Comparison of ENCODE assay signal across 17 cellular contexts in the genomic region with DNA sequence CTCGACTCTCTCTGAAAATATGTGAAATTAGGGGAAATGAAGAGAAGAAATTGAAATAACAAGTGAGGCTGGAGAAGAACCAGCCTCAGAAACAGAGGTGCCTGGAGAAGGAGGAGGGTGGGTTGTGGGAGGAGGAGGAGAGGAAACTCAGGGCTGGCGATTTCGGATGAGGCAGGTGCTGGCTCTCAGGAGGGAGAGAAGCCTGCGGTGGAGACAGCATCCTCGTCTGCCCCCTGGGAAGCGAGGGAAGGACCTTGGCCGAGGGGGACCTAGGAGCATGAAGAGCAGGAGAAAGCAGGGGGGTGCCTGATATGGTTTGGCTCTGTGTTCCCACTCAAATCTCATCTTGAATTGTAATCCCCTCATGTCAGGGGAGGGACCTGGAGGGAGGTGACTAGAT.
A peak's percentile ranks its signal among the peaks of the same experiment; 100 is the strongest.
DNase-seq lines count a peak whose midpoint lies in the region; ATAC-seq and TF ChIP-seq lines count a peak whose summit lies in the region.
"Had no signal": no experiment of that assay in that cellular context is flagged by ENCODE, and none has a peak within 500 bp of the region (broad histone marks: within the 10 kb centered on the region; RNA-seq: fewer than 3 reads in every experiment).

No MANE protein-coding gene starts in this region.

- H3K9me3 ChIP-seq in upper lobe of right lung (no peaks in the 10 kb centered on the region), Peyer's patch (no peaks in the 10 kb centered on the region), SK-N-SH (no peaks in the 10 kb centered on the region)

- intact Hi-C loops in upper lobe of right lung (cut with DNase I) = no loop called here

- TF ChIP-seq RAD21 in SK-N-SH (IDR thresholded peaks at IDR 0.05; ENCODE audit: low read length) = no peak

- POLR2A ChIA-PET in SK-N-SH (lab: Yijun Ruan, JAX) = no interaction called here

- no peak for ATAC-seq in activated naive CD8-positive, alpha-beta T cell treated with anti-CD3 and anti-CD28 coated beads, Interleukin-2, amount 50 U/mL, for 24 hours
- no peak for ATAC-seq in activated CD8-positive, alpha-beta memory T cell treated with anti-CD3 and anti-CD28 coated beads, Interleukin-2, amount 10 ng/mL, durations not matched to agents 7 days and 5 days
- no peak for ATAC-seq in upper lobe of right lung

- H2AFZ ChIP-seq in SK-N-SH (ENCODE audit: low read depth) = no peak overlapping the region
- H2AFZ ChIP-seq: PC-9 had no signal

- WGBS in SK-N-SH (ENCODE audit: low lambda C conversion rate) = 61% methylated on average over 7 of the region's 7 CpGs

- peaks cover 33% of the 10 kb centered on the region for H3K4me1 Mint-ChIP-seq in activated naive CD8-positive, alpha-beta T cell treated with anti-CD3 and anti-CD28 coated beads, Interleukin-2, amount 50 U/mL, for 24 hours
- H3K4me1 Mint-ChIP-seq in activated naive CD8-positive, alpha-beta T cell treated with anti-CD3 and anti-CD28 coated beads for 36 hours = peaks cover 29% of the 10 kb centered on the region
- H3K4me1 Mint-ChIP-seq in activated CD8-positive, alpha-beta memory T cell treated with anti-CD3 and anti-CD28 coated beads, Interleukin-2, amount 10 ng/mL, durations not matched to agents 7 days and 5 days = peaks cover 33% of the 10 kb centered on the region

- H3K27me3 Mint-ChIP-seq in activated naive CD8-positive, alpha-beta T cell treated with anti-CD3 and anti-CD28 coated beads, Interleukin-2, amount 50 U/mL, for 24 hours = peaks cover 9% of the 10 kb centered on the region
- H3K27me3 Mint-ChIP-seq in activated naive CD8-positive, alpha-beta T cell treated with anti-CD3 and anti-CD28 coated beads for 36 hours = peaks cover 11% of the 10 kb centered on the region
- peaks cover 41% of the 10 kb centered on the region for H3K27me3 Mint-ChIP-seq in activated CD8-positive, alpha-beta memory T cell treated with anti-CD3 and anti-CD28 coated beads, Interleukin-2, amount 10 ng/mL, durations not matched to agents 7 days and 5 days

- CTCF ChIA-PET in activated CD8-positive, alpha-beta memory T cell treated with anti-CD3 and anti-CD28 coated beads, Interleukin-2, amount 10 ng/mL, durations not matched to agents 7 days and 5 days (lab: Charles Lee) = no interaction called here
- CTCF ChIA-PET in SK-N-SH (lab: Yijun Ruan, JAX) = interaction anchor here (1.3 kb wide), 1 partner anchor 151 kb away, joined by 5 read pairs; no protein-coding TSS in a partner anchor

- H3K4me2 ChIP-seq in SK-N-SH = no peak overlapping the region
- H3K4me2 ChIP-seq: PC-9 had no signal

- no peak for TF ChIP-seq POLR2A in Peyer's patch (IDR thresholded peaks at IDR 0.05)

- peak overlapping the region; percentile 31 for H3K27ac Mint-ChIP-seq in activated naive CD8-positive, alpha-beta T cell treated with anti-CD3 and anti-CD28 coated beads, Interleukin-2, amount 50 U/mL, for 24 hours
- H3K27ac Mint-ChIP-seq in activated naive CD8-positive, alpha-beta T cell treated with anti-CD3 and anti-CD28 coated beads for 36 hours = no peak overlapping the region
- H3K27ac Mint-ChIP-seq in activated CD8-positive, alpha-beta memory T cell treated with anti-CD3 and anti-CD28 coated beads, Interleukin-2, amount 10 ng/mL, durations not matched to agents 7 days and 5 days = no peak overlapping the region
- H3K27ac Mint-ChIP-seq: HFFc6 had no signal

- H3K36me3 ChIP-seq in upper lobe of right lung = no peaks in the 10 kb centered on the region
- H3K36me3 ChIP-seq in Peyer's patch = no peaks in the 10 kb centered on the region
- H3K36me3 ChIP-seq in SK-N-SH (replicated peaks in 1 of 2; ENCODE audit: control insufficient read depth in 1 of 2, insufficient read depth in 2 of 2, low read length in 1 of 2) = no peaks in the 10 kb centered on the region

- TF ChIP-seq EP300 in SK-N-SH (IDR thresholded peaks at IDR 0.05; ENCODE audit: borderline replicate concordance in 1 of 2, low read depth in 1 of 2, low read length in 1 of 2) = no peak

- no peaks in the 10 kb centered on the region for H3K79me2 ChIP-seq in SK-N-SH (ENCODE audit: insufficient read depth)

- no peak overlapping the region for H3K9ac ChIP-seq in SK-N-SH

- H3K9me3 Mint-ChIP-seq in activated naive CD8-positive, alpha-beta T cell treated with anti-CD3 and anti-CD28 coated beads, Interleukin-2, amount 50 U/mL, for 24 hours = no peaks in the 10 kb centered on the region
- H3K9me3 Mint-ChIP-seq in activated naive CD8-positive, alpha-beta T cell treated with anti-CD3 and anti-CD28 coated beads for 36 hours = no peaks in the 10 kb centered on the region
- H3K9me3 Mint-ChIP-seq in activated CD8-positive, alpha-beta memory T cell treated with anti-CD3 and anti-CD28 coated beads, Interleukin-2, amount 10 ng/mL, durations not matched to agents 7 days and 5 days (ENCODE audit: low read depth) = no peaks in the 10 kb centered on the region
- H3K9me3 Mint-ChIP-seq: HFFc6 had no signal

- no peaks in the 10 kb centered on the region for H4K20me1 ChIP-seq in SK-N-SH (ENCODE audit: insufficient read depth)

- no peaks in the 10 kb centered on the region for H3K36me3 Mint-ChIP-seq in activated naive CD8-positive, alpha-beta T cell treated with anti-CD3 and anti-CD28 coated beads, Interleukin-2, amount 50 U/mL, for 24 hours (ENCODE audit: low read depth)
- H3K36me3 Mint-ChIP-seq in activated naive CD8-positive, alpha-beta T cell treated with anti-CD3 and anti-CD28 coated beads for 36 hours = no peaks in the 10 kb centered on the region
- H3K36me3 Mint-ChIP-seq in activated CD8-positive, alpha-beta memory T cell treated with anti-CD3 and anti-CD28 coated beads, Interleukin-2, amount 10 ng/mL, durations not matched to agents 7 days and 5 days = no peaks in the 10 kb centered on the region

- H3K4me3 ChIP-seq in upper lobe of right lung (no peak overlapping the region), Peyer's patch (no peak overlapping the region), SK-N-SH (ENCODE audit: low read depth in 2 of 2, low read length in 1 of 2) (no peak overlapping the region)
- H3K4me3 ChIP-seq: PC-9 had no signal

- H3K27me3 ChIP-seq in upper lobe of right lung = peaks cover 63% of the 10 kb centered on the region
- H3K27me3 ChIP-seq in Peyer's patch = no peaks in the 10 kb centered on the region
- H3K27me3 ChIP-seq in SK-N-SH (ENCODE audit: insufficient read depth) = peaks cover 43% of the 10 kb centered on the region; the same call in 1 of the 2 replicates

- no peak for DNase-seq in activated naive CD8-positive, alpha-beta T cell treated with anti-CD3 and anti-CD28 coated beads, Interleukin-2, amount 50 U/mL, for 24 hours
- no peak for DNase-seq in activated naive CD8-positive, alpha-beta T cell treated with anti-CD3 and anti-CD28 coated beads for 36 hours
- peak; percentile 31 for DNase-seq in activated CD8-positive, alpha-beta memory T cell treated with anti-CD3 and anti-CD28 coated beads, Interleukin-2, amount 10 ng/mL, durations not matched to agents 7 days and 5 days
- DNase-seq in left kidney (ENCODE audit: low read depth, low spot score) (peak; percentile 15), upper lobe of right lung (peak; percentile 30), Peyer's patch (no peak), GOT3 (lab: John Stamatoyannopoulos, UW) (no peak), SK-N-SH (no peak)
- DNase-seq: C1 segment of cervical spinal cord, DMS79 treated with DMSO at 0.1 percent for 48 hours, HFFc6, NCI-H1048, NCI-H146, NCI-H2081, NCI-H510A, NCI-H774, PC-9 had no signal

- no peaks in the 10 kb centered on the region for H3F3A ChIP-seq in SK-N-SH (replicated peaks; ENCODE audit: insufficient read depth)

- H3K4me1 ChIP-seq in upper lobe of right lung (peaks cover 6% of the 10 kb centered on the region), Peyer's patch (no peaks in the 10 kb centered on the region), SK-N-SH (ENCODE audit: control insufficient read depth in 1 of 2, insufficient read depth in 2 of 2, low read depth in 1 of 2, low read length in 1 of 2) (peaks cover 0 to 61% of the 10 kb centered on the region in 2 experiments; a peak in 1 of 4 replicates)

- TF ChIP-seq CTCF in upper lobe of right lung (IDR thresholded peaks at IDR 0.05) (no peak), Peyer's patch (IDR thresholded peaks at IDR 0.05) (no peak), SK-N-SH (IDR thresholded peaks at IDR 0.05) (no peak)

- H3K27ac ChIP-seq in upper lobe of right lung = no peak overlapping the region
- H3K27ac ChIP-seq in Peyer's patch = no peak overlapping the region
- no peak overlapping the region for H3K27ac ChIP-seq in SK-N-SH (ENCODE audit: low read depth in 2 of 2, low read length in 1 of 2)
- H3K27ac ChIP-seq: PC-9 had no signal

- H3K9me2 ChIP-seq in SK-N-SH = no peaks in the 10 kb centered on the region

- H3K4me3 Mint-ChIP-seq in activated naive CD8-positive, alpha-beta T cell treated with anti-CD3 and anti-CD28 coated beads, Interleukin-2, amount 50 U/mL, for 24 hours = no peak overlapping the region
- H3K4me3 Mint-ChIP-seq in activated naive CD8-positive, alpha-beta T cell treated with anti-CD3 and anti-CD28 coated beads for 36 hours = no peak overlapping the region
- H3K4me3 Mint-ChIP-seq in activated CD8-positive, alpha-beta memory T cell treated with anti-CD3 and anti-CD28 coated beads, Interleukin-2, amount 10 ng/mL, durations not matched to agents 7 days and 5 days = no peak overlapping the region
- H3K4me3 Mint-ChIP-seq: HFFc6 had no signal

TF ChIP-seq in SK-N-SH, 30 proteins besides CTCF, POLR2A, EP300 and RAD21:
- TF ChIP-seq, protein P1, sequence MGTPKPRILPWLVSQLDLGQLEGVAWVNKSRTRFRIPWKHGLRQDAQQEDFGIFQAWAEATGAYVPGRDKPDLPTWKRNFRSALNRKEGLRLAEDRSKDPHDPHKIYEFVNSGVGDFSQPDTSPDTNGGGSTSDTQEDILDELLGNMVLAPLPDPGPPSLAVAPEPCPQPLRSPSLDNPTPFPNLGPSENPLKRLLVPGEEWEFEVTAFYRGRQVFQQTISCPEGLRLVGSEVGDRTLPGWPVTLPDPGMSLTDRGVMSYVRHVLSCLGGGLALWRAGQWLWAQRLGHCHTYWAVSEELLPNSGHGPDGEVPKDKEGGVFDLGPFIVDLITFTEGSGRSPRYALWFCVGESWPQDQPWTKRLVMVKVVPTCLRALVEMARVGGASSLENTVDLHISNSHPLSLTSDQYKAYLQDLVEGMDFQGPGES (IDR thresholded peaks at IDR 0.05; ENCODE audit: low read depth, low read length) = no peak
- TF ChIP-seq TAF1 (IDR thresholded peaks at IDR 0.05; ENCODE audit: borderline replicate concordance, low read depth, low read length) = no peak
- TF ChIP-seq RCOR1 (IDR thresholded peaks at IDR 0.05; ENCODE audit: low read length) = no peak
- no peak for TF ChIP-seq YY1 (IDR thresholded peaks at IDR 0.05; ENCODE audit: low read depth)
- TF ChIP-seq NRF1 (IDR thresholded peaks at IDR 0.05; ENCODE audit: low read depth, low read length) = no peak
- TF ChIP-seq GABPA (IDR thresholded peaks at IDR 0.05; ENCODE audit: low read depth) = no peak

Comparison
In these comparisons a context has a peak if more than half of its experiments do, and no peak if none do; other contexts are left out.
1. DNase-seq: peak in activated CD8-positive, alpha-beta memory T cell treated with anti-CD3 and anti-CD28 coated beads, Interleukin-2, amount 10 ng/mL, durations not matched to agents 7 days and 5 days (single experiment), left kidney (single experiment) and upper lobe of right lung (single experiment); none in activated naive CD8-positive, alpha-beta T cell treated with anti-CD3 and anti-CD28 coated beads, Interleukin-2, amount 50 U/mL, for 24 hours (single experiment), activated naive CD8-positive, alpha-beta T cell treated with anti-CD3 and anti-CD28 coated beads for 36 hours (single experiment), Peyer's patch (0 of 3), GOT3 (single experiment) and SK-N-SH (single experiment).